ENCODE assay signal across 8 cellular contexts in genomic region chr2:30336978-30337841, GRCh38.
DNase-seq lines count a peak whose midpoint lies in the region; ATAC-seq and TF ChIP-seq lines count a peak whose summit lies in the region.

No MANE protein-coding gene starts in this region.

- no peaks in the 10 kb centered on the region for H3K9me2 ChIP-seq in SU-DHL-6 (replicated peaks; ENCODE audit: insufficient read depth, low read length)

- peak overlapping the region; percentile 72 for H3K27ac ChIP-seq in SU-DHL-6 (ENCODE audit: low read depth, low read length)

- peaks cover 3% of the 10 kb centered on the region for H3K36me3 Mint-ChIP-seq in effector memory CD8-positive, alpha-beta T cell (ENCODE audit: insufficient read depth)

- H3K27me3 ChIP-seq in SU-DHL-6 (ENCODE audit: low read length) = no peaks in the 10 kb centered on the region

- H4K20me1 ChIP-seq in SU-DHL-6 (ENCODE audit: low read depth, low read length) = no peaks in the 10 kb centered on the region

- DNase-seq in effector memory CD8-positive, alpha-beta T cell = peak; percentile 23 to 43 (median 30)
- no peak for DNase-seq in NCI-H446 (lab: John Stamatoyannopoulos, UW)
- DNase-seq in pons (ENCODE audit: low spot score) = no peak
- DNase-seq in sciatic nerve (ENCODE audit: low spot score) = no peak
- DNase-seq in inferior parietal cortex (ENCODE audit: extremely low spot score) = no peak

- no peaks in the 10 kb centered on the region for H3K9me3 ChIP-seq in SU-DHL-6 (ENCODE audit: insufficient read depth, low read length)

- H3K27ac Mint-ChIP-seq in effector memory CD8-positive, alpha-beta T cell = peak overlapping the region; percentile 97 to 98

- H3K79me2 ChIP-seq in SU-DHL-6 (ENCODE audit: insufficient read depth, low read length) = no peaks in the 10 kb centered on the region

- peak overlapping the region; percentile 49 for H3K4me2 ChIP-seq in SU-DHL-6 (ENCODE audit: low read depth, low read length, poor library complexity, severe bottlenecking)

- H3K9me3 Mint-ChIP-seq in effector memory CD8-positive, alpha-beta T cell = no peaks in the 10 kb centered on the region

- intact Hi-C loops in sciatic nerve (cut with DNase I) = no loop called here

- peak; percentile 89 for ATAC-seq in GM18909 (IDR thresholded peaks at IDR 0.05; ENCODE audit: poor library complexity, unreplicated experiment)
- ATAC-seq in HG02970 (IDR thresholded peaks at IDR 0.05; ENCODE audit: low FRiP score, unreplicated experiment) = peak; percentile 78
- peak; percentile 91 for ATAC-seq in effector memory CD8-positive, alpha-beta T cell (replicated peaks)
- no peak for ATAC-seq in sciatic nerve

- H3K9ac ChIP-seq in SU-DHL-6 (ENCODE audit: low read length) = peak overlapping the region; percentile 41

- peak overlapping the region; percentile 83 to 89 for H3K4me3 Mint-ChIP-seq in effector memory CD8-positive, alpha-beta T cell

- peak overlapping the region; percentile 36 for H3K4me3 ChIP-seq in SU-DHL-6 (ENCODE audit: insufficient read depth, low read length, poor library complexity, severe bottlenecking)

- H3F3A ChIP-seq in SU-DHL-6 (ENCODE audit: insufficient read depth) = no peaks in the 10 kb centered on the region

- no peaks in the 10 kb centered on the region for H3K36me3 ChIP-seq in SU-DHL-6 (ENCODE audit: low read length)

- peak overlapping the region; percentile 93 for H2AFZ ChIP-seq in SU-DHL-6 (ENCODE audit: low read depth, low read length, severe bottlenecking)

- TF ChIP-seq CTCF in SU-DHL-6 (IDR thresholded peaks at IDR 0.05; ENCODE audit: insufficient read depth, low read length, poor library complexity, severe bottlenecking) = no peak

- peaks cover 57 to 62% of the 10 kb centered on the region in 2 donors for H3K4me1 Mint-ChIP-seq in effector memory CD8-positive, alpha-beta T cell (ENCODE audit: low read depth in 2 of 2)

- H3K27me3 Mint-ChIP-seq in effector memory CD8-positive, alpha-beta T cell = no peaks in the 10 kb centered on the region

Comparison
In these comparisons a context has a peak if more than half of its experiments do, and no peak if none do; other contexts are left out.
1. DNase-seq: peak in effector memory CD8-positive, alpha-beta T cell (3 of 3); none in NCI-H446 (0 of 2), pons (single experiment), sciatic nerve (single experiment) and inferior parietal cortex (single experiment).